Comparison of ENCODE assay signal across 8 cellular contexts in the genomic region with DNA sequence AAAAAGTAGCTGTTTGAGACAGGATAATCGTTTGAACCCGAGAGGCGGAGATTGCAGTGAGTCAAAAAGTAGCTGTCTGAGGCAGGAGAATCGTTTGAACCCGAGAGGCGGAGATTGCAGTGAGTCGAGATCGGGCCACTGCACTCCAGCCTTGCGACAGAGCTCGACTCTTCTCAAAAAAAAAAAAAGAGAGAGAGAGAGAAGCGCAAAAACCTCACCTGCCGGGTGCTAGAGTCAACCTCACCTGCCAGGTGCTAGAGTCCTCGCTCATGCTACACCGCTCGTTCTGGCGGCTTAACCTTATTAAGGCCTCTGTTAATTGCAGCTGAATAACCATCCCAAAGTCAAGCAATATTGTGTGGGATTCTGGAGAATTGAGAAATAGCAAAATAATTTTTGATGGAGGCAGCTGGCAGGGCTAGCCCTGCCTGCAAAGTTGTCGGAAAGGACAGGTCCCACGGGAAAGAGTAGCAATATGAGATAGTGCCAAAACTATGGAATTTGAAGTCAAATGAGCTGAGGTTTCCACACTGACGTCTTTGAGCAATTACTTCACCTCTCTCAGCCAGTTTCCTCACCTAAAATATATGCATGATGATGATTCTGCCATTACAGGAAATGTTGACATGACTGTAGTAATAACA. TPM values are rescaled to one million over a fixed set of nuclear protein-coding genes. Genes with fewer than 3 reads are reported as not detected.
DNase-seq lines count a peak whose midpoint lies in the region; ATAC-seq and TF ChIP-seq lines count a peak whose summit lies in the region.

No MANE protein-coding gene starts in this region.

- H3K4me1 ChIP-seq in thymus (ENCODE audit: control insufficient read depth, insufficient read depth, low read length) = peaks cover 6% of the 10 kb centered on the region

- no peak for DNase-seq in activated naive CD4-positive, alpha-beta T cell treated with anti-CD3 and anti-CD28 coated beads for 36 hours
- DNase-seq in activated naive CD4-positive, alpha-beta T cell (lab: John Stamatoyannopoulos, UW) = no peak
- DNase-seq in kidney epithelial cell (ENCODE audit: low read depth) (no peak), erythroblast (lab: John Stamatoyannopoulos, UW) (no peak), NCI-H446 treated with DMSO at 0.1 percent for 48 hours (lab: John Stamatoyannopoulos, UW) (no peak), AML-193 (lab: John Stamatoyannopoulos, UW) (no peak)

- H3K9me3 Mint-ChIP-seq in activated naive CD4-positive, alpha-beta T cell treated with anti-CD3 and anti-CD28 coated beads for 36 hours = no peaks in the 10 kb centered on the region
- no peaks in the 10 kb centered on the region for H3K9me3 Mint-ChIP-seq in activated T-helper 17 cell treated with anti-CD3 and anti-CD28 coated beads, Interleukin-2, amount 50 U/mL, for 72 hours

- H3K27me3 ChIP-seq in kidney epithelial cell (ENCODE audit: control insufficient read depth, insufficient read depth, low read length) (no peaks in the 10 kb centered on the region), thymus (ENCODE audit: control insufficient read depth, insufficient read depth) (no peaks in the 10 kb centered on the region)

- no peak for TF ChIP-seq POLR2A in erythroblast (IDR thresholded peaks at IDR 0.05; ENCODE audit: low read length)

- H3K9me3 ChIP-seq in thymus (ENCODE audit: control insufficient read depth) = no peaks in the 10 kb centered on the region

- ATAC-seq in activated T-helper 17 cell treated with anti-CD3 and anti-CD28 coated beads, Interleukin-2, amount 50 U/mL, for 72 hours (replicated peaks) = peak; percentile 33

- CTCF ChIA-PET in activated naive CD4-positive, alpha-beta T cell treated with anti-CD3 and anti-CD28 coated beads for 36 hours (lab: Charles Lee) = interaction anchor here (0.6 to 1.4 kb wide), 3 partner anchors 9 to 400 kb away, joined by 3 to 4 read pairs (median 3); no protein-coding TSS in a partner anchor

- peak overlapping the region; percentile 84 for H3K27ac Mint-ChIP-seq in activated naive CD4-positive, alpha-beta T cell treated with anti-CD3 and anti-CD28 coated beads for 36 hours
- H3K27ac Mint-ChIP-seq in activated T-helper 17 cell treated with anti-CD3 and anti-CD28 coated beads, Interleukin-2, amount 50 U/mL, for 72 hours = peak overlapping the region; percentile 93

- peak overlapping the region; percentile 99 for H3K4me3 ChIP-seq in kidney epithelial cell (ENCODE audit: low read depth, low read length)
- peak overlapping the region; percentile 96 for H3K4me3 ChIP-seq in thymus (ENCODE audit: low read length)

- intact Hi-C loops in activated naive CD4-positive, alpha-beta T cell treated with anti-CD3 and anti-CD28 coated beads for 36 hours (cut with micrococcal nuclease) = loop anchor here (1.0 to 2.0 kb wide), 5 partner anchors 26 to 805 kb away; partner anchors contain the start of genes C18orf32, CFAP53 and RPL17

- H3K27me3 Mint-ChIP-seq in activated naive CD4-positive, alpha-beta T cell treated with anti-CD3 and anti-CD28 coated beads for 36 hours (ENCODE audit: low read depth) = no peaks in the 10 kb centered on the region
- no peaks in the 10 kb centered on the region for H3K27me3 Mint-ChIP-seq in activated T-helper 17 cell treated with anti-CD3 and anti-CD28 coated beads, Interleukin-2, amount 50 U/mL, for 72 hours

- peaks cover 40% of the 10 kb centered on the region for H3K4me1 Mint-ChIP-seq in activated naive CD4-positive, alpha-beta T cell treated with anti-CD3 and anti-CD28 coated beads for 36 hours (ENCODE audit: low read depth)
- H3K4me1 Mint-ChIP-seq in activated T-helper 17 cell treated with anti-CD3 and anti-CD28 coated beads, Interleukin-2, amount 50 U/mL, for 72 hours = peaks cover 25% of the 10 kb centered on the region

- peaks cover 2% of the 10 kb centered on the region for H3K36me3 Mint-ChIP-seq in activated naive CD4-positive, alpha-beta T cell treated with anti-CD3 and anti-CD28 coated beads for 36 hours (ENCODE audit: low read depth)
- H3K36me3 Mint-ChIP-seq in activated T-helper 17 cell treated with anti-CD3 and anti-CD28 coated beads, Interleukin-2, amount 50 U/mL, for 72 hours (ENCODE audit: low read depth) = no peaks in the 10 kb centered on the region

- H3K27ac ChIP-seq in thymus (ENCODE audit: low read depth) = no peak overlapping the region

- TF ChIP-seq CTCF in kidney epithelial cell (IDR thresholded peaks at IDR 0.05; ENCODE audit: insufficient read depth, low read length, poor library complexity, severe bottlenecking) = no peak

- H3K36me3 ChIP-seq in kidney epithelial cell (ENCODE audit: control insufficient read depth, insufficient read depth, low read length) (no peaks in the 10 kb centered on the region), thymus (ENCODE audit: control insufficient read depth, insufficient read depth) (no peaks in the 10 kb centered on the region)

- peak overlapping the region; percentile 89 for H3K4me3 Mint-ChIP-seq in activated naive CD4-positive, alpha-beta T cell treated with anti-CD3 and anti-CD28 coated beads for 36 hours
- H3K4me3 Mint-ChIP-seq in activated T-helper 17 cell treated with anti-CD3 and anti-CD28 coated beads, Interleukin-2, amount 50 U/mL, for 72 hours = peak overlapping the region; percentile 91

- WGBS in thymus = 64% methylated on average over 19 of the region's 19 CpGs

RNA-seq across cellular contexts. Expression of gene DYM, which starts 0.6 kb away (rescaled TPM):
- 10 to 100 TPM; 60.2 to 61.2 TPM for total RNA-seq in activated naive CD4-positive, alpha-beta T cell treated with anti-CD3 and anti-CD28 coated beads for 36 hours
- total RNA-seq in activated T-helper 17 cell treated with anti-CD3 and anti-CD28 coated beads, Interleukin-2, amount 50 U/mL, for 72 hours = 10 to 100 TPM; 77.1 to 81.1 TPM
- total RNA-seq in kidney epithelial cell = 65.1 and 73.2 TPM in 2 replicates
- polyA plus RNA-seq in thymus = 19.6 TPM

RNA-seq across cellular contexts. Expression of gene C18orf32, which starts 26.0 kb away (rescaled TPM):
- 10 to 100 TPM; 24.1 to 26.6 TPM for total RNA-seq in activated naive CD4-positive, alpha-beta T cell treated with anti-CD3 and anti-CD28 coated beads for 36 hours
- 10 to 100 TPM; 15.6 to 17.4 TPM for total RNA-seq in activated T-helper 17 cell treated with anti-CD3 and anti-CD28 coated beads, Interleukin-2, amount 50 U/mL, for 72 hours
- total RNA-seq in kidney epithelial cell = 44.5 and 50.4 TPM in 2 replicates
- polyA plus RNA-seq in thymus = 95.3 TPM

RNA-seq across cellular contexts. Expression of gene RPL17, which starts 31.2 kb away (rescaled TPM):
- total RNA-seq in activated naive CD4-positive, alpha-beta T cell treated with anti-CD3 and anti-CD28 coated beads for 36 hours = 1,000 to 10,000 TPM; 2,807 to 2,916 TPM
- total RNA-seq in activated T-helper 17 cell treated with anti-CD3 and anti-CD28 coated beads, Interleukin-2, amount 50 U/mL, for 72 hours = 1,000 to 10,000 TPM; 1,803 to 1,918 TPM
- 1,734 and 1,997 TPM in 2 replicates for total RNA-seq in kidney epithelial cell
- 3,762 TPM for polyA plus RNA-seq in thymus
